Comparison of ENCODE assay signal across 28 cellular contexts in genomic region chr12:111580119-111580425, GRCh38.
"Had no signal": no experiment of that assay in that cellular context is flagged by ENCODE, and none has a peak within 500 bp of the region (broad histone marks: within the 10 kb centered on the region; RNA-seq: fewer than 3 reads in every experiment).

No MANE protein-coding gene starts in this region.

- H3K4me2 ChIP-seq: neural progenitor cell had no signal

- H3K27ac ChIP-seq: cardiac muscle cell, coronary artery, neural progenitor cell, parathyroid adenoma, right atrium auricular region, spleen, tibial nerve, uterus had no signal

- H2AFZ ChIP-seq: neural progenitor cell, parathyroid adenoma had no signal

- H3K9me3 Mint-ChIP-seq: activated CD8-positive, alpha-beta T cell treated with anti-CD3 and anti-CD28 coated beads for 36 hours; activated T-cell treated with anti-CD3 and anti-CD28 coated beads, Interleukin-2, amount 50 U/mL, for 4 hours; memory B cell; natural killer cell; T-helper 1 cell treated with Interleukin-12 subunit alpha and Interleukin-12 subunit beta and Interleukin-4 antibody, amounts not matched to agents 30 μg/mL and 1 μg/mL, for 36 hours had no signal

- DNase-seq: activated CD4-positive, alpha-beta T cell treated with anti-CD3 and anti-CD28 coated beads for 1 hour; activated CD4-positive, alpha-beta T cell treated with anti-CD3 and anti-CD28 coated beads, Interleukin-2, amount 50 U/mL, for 1 hour; activated CD8-positive, alpha-beta T cell treated with anti-CD3 and anti-CD28 coated beads for 36 hours; activated naive CD4-positive, alpha-beta T cell treated with Interleukin-2 at 50 U/mL for 16 hours; activated T-cell treated with anti-CD3 and anti-CD28 coated beads, Interleukin-2, amount 50 U/mL, for 4 hours; anterior cingulate cortex; cerebellar nuclear complex; foreskin fibroblast; hippocampal formation; kidney; left colon; natural killer cell; occipital lobe; spleen; stimulated activated naive CD4-positive, alpha-beta T cell treated with Interleukin-2 at 50 U/mL for 16 hours; T1000; uterus had no signal

- H3K27ac Mint-ChIP-seq: activated CD8-positive, alpha-beta T cell treated with anti-CD3 and anti-CD28 coated beads for 36 hours; activated naive CD8-positive, alpha-beta T cell; brain; memory B cell; neural progenitor cell; T-helper 1 cell treated with Interleukin-12 subunit alpha and Interleukin-12 subunit beta and Interleukin-4 antibody, amounts not matched to agents 30 μg/mL and 1 μg/mL, for 36 hours had no signal

- H3K27me3 ChIP-seq: cardiac muscle cell, neural progenitor cell, right atrium auricular region, spleen, tibial nerve, uterus had no signal

- H3K36me3 Mint-ChIP-seq: activated naive CD8-positive, alpha-beta T cell; natural killer cell had no signal

- H3K36me3 ChIP-seq: cardiac muscle cell, neural progenitor cell, right atrium auricular region, uterus had no signal

- H3K9me3 ChIP-seq: right atrium auricular region, spleen, tibial nerve, uterus had no signal

- H3K4me3 ChIP-seq: cardiac muscle cell, coronary artery, neural progenitor cell, right atrium auricular region, spleen, tibial nerve, uterus had no signal

- ATAC-seq: activated CD8-positive, alpha-beta T cell treated with anti-CD3 and anti-CD28 coated beads for 36 hours; activated T-cell treated with anti-CD3 and anti-CD28 coated beads, Interleukin-2, amount 50 U/mL, for 4 hours; esophagus mucosa; left colon; natural killer cell had no signal

- H3K9ac ChIP-seq: neural progenitor cell, parathyroid adenoma had no signal

- H3K27me3 Mint-ChIP-seq: activated CD8-positive, alpha-beta T cell treated with anti-CD3 and anti-CD28 coated beads for 36 hours; activated naive CD8-positive, alpha-beta T cell; brain; memory B cell had no signal

- H3K4me1 ChIP-seq: neural progenitor cell, parathyroid adenoma had no signal

- H3K4me3 Mint-ChIP-seq: activated CD8-positive, alpha-beta T cell treated with anti-CD3 and anti-CD28 coated beads for 36 hours; activated naive CD8-positive, alpha-beta T cell; activated T-cell treated with anti-CD3 and anti-CD28 coated beads, Interleukin-2, amount 50 U/mL, for 4 hours; brain; memory B cell; natural killer cell; neural progenitor cell; T-helper 1 cell treated with Interleukin-12 subunit alpha and Interleukin-12 subunit beta and Interleukin-4 antibody, amounts not matched to agents 30 μg/mL and 1 μg/mL, for 36 hours had no signal
